ENCODE assay signal across 28 cellular contexts in the genomic region with DNA sequence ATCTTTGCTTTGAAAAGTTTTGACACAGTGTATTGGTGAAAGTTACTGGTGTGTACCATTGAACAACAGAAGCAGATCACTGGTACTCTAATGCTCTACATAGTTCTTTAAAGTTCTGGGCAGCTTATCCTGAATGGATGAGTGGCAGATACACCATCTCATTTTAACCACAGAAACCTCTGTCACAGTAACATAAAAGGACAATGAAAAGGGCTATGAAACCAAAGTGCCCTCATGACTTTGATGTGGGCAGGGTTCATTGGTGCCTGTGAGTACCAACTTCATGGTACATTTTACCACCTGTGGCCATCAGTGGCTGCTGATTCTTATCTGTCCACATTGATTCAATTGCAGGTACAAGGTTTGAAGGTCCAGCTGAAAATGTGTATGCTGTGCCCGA.
"Had no signal": no experiment of that assay in that cellular context is flagged by ENCODE, and none has a peak within 500 bp of the region (broad histone marks: within the 10 kb centered on the region; RNA-seq: fewer than 3 reads in every experiment).

No MANE protein-coding gene starts in this region.

- H3K9me3 ChIP-seq: adrenal gland, SJSA1 had no signal

- H3K4me1 Mint-ChIP-seq: activated naive CD8-positive, alpha-beta T cell treated with anti-CD3 and anti-CD28 coated beads, Interleukin-2, amount 10 ng/mL, durations not matched to agents 7 days and 5 days had no signal

- H3K27ac ChIP-seq: adrenal gland, RWPE1, SJSA1 had no signal

- H3K27ac Mint-ChIP-seq: activated naive CD8-positive, alpha-beta T cell treated with anti-CD3 and anti-CD28 coated beads, Interleukin-2, amount 10 ng/mL, durations not matched to agents 7 days and 5 days; activated T-cell treated with anti-CD3 and anti-CD28 coated beads, Interleukin-2, amount 50 U/mL, for 72 hours; T-helper 1 cell treated with Interleukin-12 subunit alpha and Interleukin-12 subunit beta and Interleukin-4 antibody, amounts not matched to agents 30 μg/mL and 1 μg/mL, for 36 hours had no signal

- H3K36me3 ChIP-seq: adrenal gland, MG63, SJSA1 had no signal

- H3K4me3 Mint-ChIP-seq: activated naive CD8-positive, alpha-beta T cell treated with anti-CD3 and anti-CD28 coated beads, Interleukin-2, amount 10 ng/mL, durations not matched to agents 7 days and 5 days; activated T-cell treated with anti-CD3 and anti-CD28 coated beads, Interleukin-2, amount 50 U/mL, for 72 hours; T-helper 1 cell treated with Interleukin-12 subunit alpha and Interleukin-12 subunit beta and Interleukin-4 antibody, amounts not matched to agents 30 μg/mL and 1 μg/mL, for 36 hours had no signal

- DNase-seq: activated CD4-positive, alpha-beta T cell treated with anti-CD3 and anti-CD28 coated beads for 4 hours; activated CD4-positive, alpha-beta T cell treated with anti-CD3 and anti-CD28 coated beads, Interleukin-2, amount 50 U/mL, for 48 hours; activated naive CD4-positive, alpha-beta T cell treated with anti-CD3 and anti-CD28 coated beads, Interleukin-2, amount 50 U/mL, for 16 hours; activated naive CD8-positive, alpha-beta T cell treated with anti-CD3 and anti-CD28 coated beads, Interleukin-2, amount 10 ng/mL, durations not matched to agents 7 days and 5 days; activated T-cell treated with anti-CD3 and anti-CD28 coated beads for 4 hours; activated T-cell treated with anti-CD3 and anti-CD28 coated beads, Interleukin-2, amount 50 U/mL, for 72 hours; adrenal gland; anterior cingulate cortex; cerebellar nuclear complex; MG63; NCI-H1105; NCI-H1436; NCI-H1694 treated with DMSO at 0.1 percent for 48 hours; NCI-H2029 treated with DMSO at 0.1 percent for 48 hours; NCI-H345; NCI-H510A; NCI-H526 treated with DMSO at 0.1 percent for 48 hours; NCI-H82; NK-92 treated with Interleukin-12 subunit alpha and Interleukin-12 subunit beta, amount 100 ng/mL, for 24 hours; OCI-M1; Right ventricle myocardium superior; SW 1271 had no signal

- H3K4me3 ChIP-seq: adrenal gland, MG63, SJSA1 had no signal

- H3K36me3 Mint-ChIP-seq: activated naive CD8-positive, alpha-beta T cell treated with anti-CD3 and anti-CD28 coated beads, Interleukin-2, amount 10 ng/mL, durations not matched to agents 7 days and 5 days had no signal

- H3K4me1 ChIP-seq: adrenal gland, SJSA1 had no signal

- H3K27me3 ChIP-seq: adrenal gland, MG63, SJSA1 had no signal

- ATAC-seq: activated CD4-positive, CD25-positive, alpha-beta regulatory T cell treated with anti-CD3 and anti-CD28 coated beads, Interleukin-2, amount 50 U/mL, for 24 hours; activated T-cell treated with anti-CD3 and anti-CD28 coated beads, Interleukin-2, amount 50 U/mL, for 72 hours; Panc1; SK-N-SH treated with all-trans-retinoic acid at 6 μM for 48 hours had no signal
